Comparison of ENCODE assay signal across 15 cellular contexts in genomic region chr1:51623450-51623849, GRCh38.
"Had no signal": no experiment of that assay in that cellular context is flagged by ENCODE, and none has a peak within 500 bp of the region (broad histone marks: within the 10 kb centered on the region; RNA-seq: fewer than 3 reads in every experiment).

No MANE protein-coding gene starts in this region.

- H3K36me3 ChIP-seq: brain microvascular endothelial cell, left lung, upper lobe of left lung had no signal

- H3K27me3 ChIP-seq: brain microvascular endothelial cell, left lung, upper lobe of left lung had no signal

- ATAC-seq: activated naive CD4-positive, alpha-beta T cell treated with anti-CD3 and anti-CD28 coated beads, Interleukin-2, amount 50 U/mL, for 72 hours; activated T-cell treated with anti-CD3 and anti-CD28 coated beads, Interleukin-2, amount 50 U/mL, for 4 hours; left lung had no signal

- H3K9me3 ChIP-seq: left lung, upper lobe of left lung had no signal

- H3K27ac ChIP-seq: brain microvascular endothelial cell had no signal

- DNase-seq: activated CD4-positive, alpha-beta T cell treated with anti-CD3 and anti-CD28 coated beads, Interleukin-2, amount 50 U/mL, for 4 hours; activated CD4-positive, CD25-positive, alpha-beta regulatory T cell treated with anti-CD3 and anti-CD28 coated beads, Interleukin-2, amount 50 U/mL, for 72 hours; activated effector memory CD4-positive, alpha-beta T cell treated with anti-CD3 and anti-CD28 coated beads, Interleukin-2, amount 50 U/mL, for 16 hours; activated T-cell treated with anti-CD3 and anti-CD28 coated beads, Interleukin-2, amount 50 U/mL, for 4 hours; amygdala; brain microvascular endothelial cell; dermis blood vessel endothelial cell; erythroblast; glutamatergic neuron; left lung; mesenchymal stem cell; SW 1271; upper lobe of left lung had no signal

- H3K4me3 ChIP-seq: left lung, skin epidermis, upper lobe of left lung had no signal
